ENCODE assay signal across 11 cellular contexts in genomic region chr3:37992271-37993066, GRCh38. TPM values are rescaled to one million over a fixed set of nuclear protein-coding genes. Genes with fewer than 3 reads are reported as not detected.
A peak's percentile ranks its signal among the peaks of the same experiment; 100 is the strongest.
DNase-seq lines count a peak whose midpoint lies in the region; ATAC-seq, FAIRE-seq and TF ChIP-seq lines count a peak whose summit lies in the region.
"Had no signal": no experiment of that assay in that cellular context is flagged by ENCODE, and none has a peak within 500 bp of the region (broad histone marks: within the 10 kb centered on the region; RNA-seq: fewer than 3 reads in every experiment).

No MANE protein-coding gene starts in this region.

- peak in 1 of 2 donors; percentile 61 for ATAC-seq in upper lobe of left lung (ENCODE audit: low FRiP score in 2 of 2)
- ATAC-seq in GM18873 (IDR thresholded peaks at IDR 0.05; ENCODE audit: low FRiP score, unreplicated experiment): no peak

- no peak overlapping the region for H3K27ac Mint-ChIP-seq in MCF 10A (ENCODE audit: low read depth, unreplicated experiment)

- no TSS peak for BruUV-seq in mammary epithelial cell (replicated peaks; lab: Mats Ljungman, UMichigan)
- BruUV-seq in MCF 10A (replicated peaks; lab: Mats Ljungman, UMichigan): no TSS peak

- H3K4me3 ChIP-seq in mammary epithelial cell (replicated peaks in 1 of 3; ENCODE audit: insufficient read depth in 1 of 3, low read depth in 2 of 3, low read length in 3 of 3) (no peak overlapping the region), bronchial epithelial cell (ENCODE audit: low read depth, low read length) (peak overlapping the region; percentile 45), mesendoderm (ENCODE audit: low read length) (no peak overlapping the region), upper lobe of left lung (no peak overlapping the region)
- no peak overlapping the region for H3K4me3 ChIP-seq in effector memory CD4-positive, alpha-beta T cell (ENCODE audit: insufficient read depth, low read depth, low read length, poor library complexity, severe bottlenecking)
- H3K4me3 ChIP-seq: thoracic aorta had no signal

- peak; percentile 97 for FAIRE-seq in bronchial epithelial cell (lab: Jason Lieb, UNC)
- FAIRE-seq: kidney had no signal

- no peak overlapping the region for H2BK120ac ChIP-seq in mesendoderm (ENCODE audit: low read depth, low read length)

- no peak for TF ChIP-seq EP300 in upper lobe of left lung (IDR thresholded peaks at IDR 0.05)

- TF ChIP-seq POLR2A in upper lobe of left lung (IDR thresholded peaks at IDR 0.05): peak in 1 of 4 donors; percentile 34

- no peak overlapping the region for H2BK15ac ChIP-seq in mesendoderm (replicated peaks; ENCODE audit: low read depth)

- CTCF ChIA-PET in mammary epithelial cell (lab: Charles Lee; ENCODE audit: low non-redundant PET): no interaction called here
- CTCF ChIA-PET in MCF 10A (lab: Yijun Ruan, JAX): interaction anchor here (1.2 kb wide), 1 partner anchor 17 kb away, joined by 4 read pairs; no protein-coding TSS in a partner anchor

- no peaks in the 10 kb centered on the region for H3K9me3 ChIP-seq in mammary epithelial cell (replicated peaks; ENCODE audit: insufficient read depth, low read length)
- H3K9me3 ChIP-seq in upper lobe of left lung: no peaks in the 10 kb centered on the region
- no peaks in the 10 kb centered on the region for H3K9me3 ChIP-seq in effector memory CD4-positive, alpha-beta T cell (ENCODE audit: control insufficient read depth, low read length)
- H3K9me3 ChIP-seq: breast epithelium, thoracic aorta had no signal

- peak overlapping the region; percentile 8 for H2AFZ ChIP-seq in mammary epithelial cell (ENCODE audit: low read depth, low read length)

- in situ Hi-C loops in mammary epithelial cell (cut with MboI; ENCODE audit: low sequenced_read_pairs in 2 of 2): no loop called here
- in situ Hi-C loops in KBM-7 (cut with MboI; ENCODE audit: low pct_unique_long_range_greater_than_20kb, low sequenced_read_pairs): no loop called here

- no peak overlapping the region for H3K27ac ChIP-seq in mammary epithelial cell (ENCODE audit: insufficient read depth, low read depth, low read length)
- H3K27ac ChIP-seq in mesendoderm (ENCODE audit: low read depth, low read length): no peak overlapping the region
- peak overlapping the region in 3 of 4 donors; percentile 66 to 83 (median 83) for H3K27ac ChIP-seq in upper lobe of left lung
- H3K27ac ChIP-seq in effector memory CD4-positive, alpha-beta T cell (ENCODE audit: insufficient read depth, low read length, poor library complexity, severe bottlenecking): no peak overlapping the region

- H2AK5ac ChIP-seq in mesendoderm (ENCODE audit: low read length): no peak overlapping the region

- intact Hi-C loops in mammary epithelial cell (cut with micrococcal nuclease): no loop called here
- intact Hi-C loops in MCF 10A (cut with micrococcal nuclease): no loop called here

- no peaks in the 10 kb centered on the region for H3K9me3 Mint-ChIP-seq in MCF 10A (ENCODE audit: unreplicated experiment)

- H4K20me1 ChIP-seq in mammary epithelial cell (ENCODE audit: insufficient read depth, low read length): no peaks in the 10 kb centered on the region

- no peak overlapping the region for H3K23ac ChIP-seq in mesendoderm (ENCODE audit: low read length)

- no peak overlapping the region for H2BK5ac ChIP-seq in mesendoderm (ENCODE audit: low read length)

- TF ChIP-seq CTCF in mammary epithelial cell (conservative IDR thresholded peaks at IDR 0.05 in 1 of 2, IDR thresholded peaks at IDR 0.05 in 1 of 2; ENCODE audit: extremely low read depth in 1 of 2, insufficient read depth in 1 of 2, low read depth in 1 of 2, low read length in 2 of 2): no peak
- no peak for TF ChIP-seq CTCF in MCF 10A (IDR thresholded peaks at IDR 0.05; ENCODE audit: unreplicated experiment)
- no peak for TF ChIP-seq CTCF in bronchial epithelial cell (IDR thresholded peaks at IDR 0.05; ENCODE audit: insufficient read depth, low read length, severe bottlenecking)
- no peak for TF ChIP-seq CTCF in upper lobe of left lung (IDR thresholded peaks at IDR 0.05)

- no peak overlapping the region for H4K5ac ChIP-seq in mesendoderm (ENCODE audit: low read length)

- H3K36me3 Mint-ChIP-seq in MCF 10A (ENCODE audit: insufficient read depth, unreplicated experiment): no peaks in the 10 kb centered on the region

- peaks cover 29% of the 10 kb centered on the region for H3K4me1 ChIP-seq in mammary epithelial cell (ENCODE audit: insufficient read depth, low read length)
- H3K4me1 ChIP-seq in mesendoderm (ENCODE audit: control insufficient read depth, low read depth, low read length): no peaks in the 10 kb centered on the region
- H3K4me1 ChIP-seq in upper lobe of left lung: peaks cover 18 to 41% (median 33%) of the 10 kb centered on the region in 4 donors
- peaks cover 38% of the 10 kb centered on the region for H3K4me1 ChIP-seq in effector memory CD4-positive, alpha-beta T cell (ENCODE audit: control insufficient read depth, insufficient read depth, low read length, poor library complexity, severe bottlenecking)

- H3K79me2 ChIP-seq in mammary epithelial cell (ENCODE audit: insufficient read depth, low read length) (no peaks in the 10 kb centered on the region), mesendoderm (ENCODE audit: control insufficient read depth, insufficient read depth, low read length) (no peaks in the 10 kb centered on the region)

- H3K18ac ChIP-seq in mesendoderm (ENCODE audit: low read length): no peak overlapping the region

- no peak overlapping the region for H3K9ac ChIP-seq in mammary epithelial cell (ENCODE audit: insufficient read depth, low read length)
- H3K9ac ChIP-seq in mesendoderm (ENCODE audit: low read length): no peak overlapping the region

- no peaks in the 10 kb centered on the region for H3K36me3 ChIP-seq in mammary epithelial cell (ENCODE audit: insufficient read depth, low read length)
- peaks cover 10% of the 10 kb centered on the region for H3K36me3 ChIP-seq in bronchial epithelial cell (ENCODE audit: control insufficient read depth, insufficient read depth, low read length)
- no peaks in the 10 kb centered on the region for H3K36me3 ChIP-seq in mesendoderm (ENCODE audit: control insufficient read depth, insufficient read depth, low read length)
- H3K36me3 ChIP-seq in upper lobe of left lung: no peaks in the 10 kb centered on the region
- H3K36me3 ChIP-seq in effector memory CD4-positive, alpha-beta T cell (ENCODE audit: control insufficient read depth, insufficient read depth, low read length): no peaks in the 10 kb centered on the region
- H3K36me3 ChIP-seq: breast epithelium, thoracic aorta had no signal

- H3K79me1 ChIP-seq in mesendoderm (ENCODE audit: low read length): no peaks in the 10 kb centered on the region

- peaks cover 19% of the 10 kb centered on the region for H3K4me1 Mint-ChIP-seq in MCF 10A (ENCODE audit: insufficient read depth, unreplicated experiment)

- H3K27me3 Mint-ChIP-seq in MCF 10A (ENCODE audit: insufficient read depth, unreplicated experiment): no peaks in the 10 kb centered on the region

- H3K4me3 Mint-ChIP-seq in MCF 10A (ENCODE audit: unreplicated experiment): no peak overlapping the region

- POLR2A ChIA-PET in MCF 10A (lab: Yijun Ruan, JAX): interaction anchor here (0.6 to 0.7 kb wide), 2 partner anchors 23 to 173 kb away, joined by 3 to 5 read pairs; no protein-coding TSS in a partner anchor

- dilution Hi-C loops in mammary epithelial cell (cut with HindIII; ENCODE audit: low sequenced_read_pairs): no loop called here

- 91% methylated on average over 9 of the region's 9 CpGs for WGBS in mammary epithelial cell (ENCODE audit: low coverage, missing lambda C conversion rate)
- WGBS in mesendoderm (ENCODE audit: extremely low coverage, insufficient coverage, low lambda C conversion rate): no CpG with 5 or more reads among the region's 9 CpGs
- 84 to 91% methylated on average over 5 to 9 of the region's 9 CpGs for WGBS in upper lobe of left lung, 2 donors

- DNase-seq in mammary epithelial cell (peak; percentile 36), MCF 10A (ENCODE audit: unreplicated experiment) (no peak), bronchial epithelial cell (ENCODE audit: low read depth) (peak; percentile 68), mesendoderm (peak; percentile 36), upper lobe of left lung (peak in 1 of 2 donors; percentile 66), KBM-7 (no peak)
- no peak for DNase-seq in effector memory CD4-positive, alpha-beta T cell

- H3K27me3 ChIP-seq in mammary epithelial cell (ENCODE audit: insufficient read depth, low read length) (no peaks in the 10 kb centered on the region), bronchial epithelial cell (ENCODE audit: control insufficient read depth, insufficient read depth, low read length) (no peaks in the 10 kb centered on the region), mesendoderm (ENCODE audit: insufficient read depth, low read length, poor library complexity) (no peaks in the 10 kb centered on the region), upper lobe of left lung (no peaks in the 10 kb centered on the region)
- no peaks in the 10 kb centered on the region for H3K27me3 ChIP-seq in effector memory CD4-positive, alpha-beta T cell (replicated peaks; ENCODE audit: control insufficient read depth, insufficient read depth, low read length, poor library complexity, severe bottlenecking)
- H3K27me3 ChIP-seq: breast epithelium had no signal

- H3K56ac ChIP-seq in mesendoderm (ENCODE audit: low read length): no peak overlapping the region

- no peak overlapping the region for H3K4ac ChIP-seq in mesendoderm (ENCODE audit: low read depth, low read length)

- no peak overlapping the region for H4K8ac ChIP-seq in mesendoderm (ENCODE audit: low read depth, low read length)

- H3K4me2 ChIP-seq in mammary epithelial cell (ENCODE audit: insufficient read depth, low read depth, low read length) (peak overlapping the region; percentile 29), mesendoderm (ENCODE audit: low read length) (no peak overlapping the region)

RNA-seq across cellular contexts. Expression of gene VILL, which starts 1.9 kb away (rescaled TPM):
- 1 to 10 TPM; 1.8 to 3.0 TPM for total RNA-seq in mammary epithelial cell
- 1.8 TPM for polyA plus RNA-seq in mammary epithelial cell
- 1.1 TPM for polyA minus RNA-seq in mammary epithelial cell
- total RNA-seq in MCF 10A (2022): not detected in 2 replicates
- total RNA-seq in bronchial epithelial cell: 121 and 171 TPM in 2 replicates
- 1.9 TPM for polyA plus RNA-seq in mesendoderm (2013, experiment 1 of 2)
- 2.2 TPM for polyA plus RNA-seq in mesendoderm (2013, experiment 2 of 2)
- total RNA-seq in upper lobe of left lung: 10 to 100 TPM in 5 of 6 donors, 1 to 10 TPM in 1; 5.6 to 41.9 (median 19.0) TPM

RNA-seq across cellular contexts. Expression of gene PLCD1, which starts 37.0 kb away (rescaled TPM):
- total RNA-seq in mammary epithelial cell: 10 to 100 TPM; 53.0 to 75.8 TPM
- polyA plus RNA-seq in mammary epithelial cell: 29.1 TPM
- polyA minus RNA-seq in mammary epithelial cell: 131 TPM
- 1.8 and 3.1 TPM in 2 replicates for total RNA-seq in MCF 10A (2022)
- total RNA-seq in bronchial epithelial cell: 24.2 and 45.7 TPM in 2 replicates
- 6.8 TPM for polyA plus RNA-seq in mesendoderm (2013, experiment 1 of 2)
- 6.6 TPM for polyA plus RNA-seq in mesendoderm (2013, experiment 2 of 2)
- total RNA-seq in upper lobe of left lung: 10 to 100 TPM; 20.8 to 80.1 (median 36.1) TPM

RNA-seq across cellular contexts. Expression of gene DLEC1, which starts 46.5 kb away (rescaled TPM):
- total RNA-seq in mammary epithelial cell: under 1 TPM in 1 of 2 donors, not detected in 1; 0.17 TPM
- not detected for polyA plus RNA-seq in mammary epithelial cell
- not detected for polyA minus RNA-seq in mammary epithelial cell
- total RNA-seq in MCF 10A (2022): 1.3 TPM in 1 of 2 replicates, not detected in the other
- 0.26 TPM in 2 replicates for total RNA-seq in bronchial epithelial cell
- polyA plus RNA-seq in mesendoderm (2013, experiment 1 of 2): 0.28 TPM
- 0.25 TPM for polyA plus RNA-seq in mesendoderm (2013, experiment 2 of 2)
- 10 to 100 TPM in 3 of 6 donors, 1 to 10 TPM in 3; 2.3 to 34.8 (median 14.3) TPM for total RNA-seq in upper lobe of left lung

Comparison
In these comparisons a context has a peak if more than half of its experiments do, and no peak if none do; other contexts are left out.
1. DNase-seq: peak in mammary epithelial cell (single experiment), bronchial epithelial cell (single experiment) and mesendoderm (single experiment); none in MCF 10A (single experiment), KBM-7 (single experiment) and effector memory CD4-positive, alpha-beta T cell (0 of 3).
2. H3K27ac ChIP-seq: peak in upper lobe of left lung (3 of 4); none in mammary epithelial cell (single experiment), mesendoderm (single experiment) and effector memory CD4-positive, alpha-beta T cell (single experiment).